ENCODE assay signal across 1 cellular context in genomic region chr3:10026084-10026890, GRCh38.
A peak's percentile ranks its signal among the peaks of the same experiment; 100 is the strongest.
TF ChIP-seq lines count a peak whose summit lies in the region.

FANCD2 (plus strand) TSS chr3:10026437; CDS start chr3:10028658, 2,221 bp downstream.

TF ChIP-seq in HepG2, 621 proteins besides CTCF, POLR2A, EP300 and RAD21 (continued from another document and continues in another):
- TF ChIP-seq, protein P1, sequence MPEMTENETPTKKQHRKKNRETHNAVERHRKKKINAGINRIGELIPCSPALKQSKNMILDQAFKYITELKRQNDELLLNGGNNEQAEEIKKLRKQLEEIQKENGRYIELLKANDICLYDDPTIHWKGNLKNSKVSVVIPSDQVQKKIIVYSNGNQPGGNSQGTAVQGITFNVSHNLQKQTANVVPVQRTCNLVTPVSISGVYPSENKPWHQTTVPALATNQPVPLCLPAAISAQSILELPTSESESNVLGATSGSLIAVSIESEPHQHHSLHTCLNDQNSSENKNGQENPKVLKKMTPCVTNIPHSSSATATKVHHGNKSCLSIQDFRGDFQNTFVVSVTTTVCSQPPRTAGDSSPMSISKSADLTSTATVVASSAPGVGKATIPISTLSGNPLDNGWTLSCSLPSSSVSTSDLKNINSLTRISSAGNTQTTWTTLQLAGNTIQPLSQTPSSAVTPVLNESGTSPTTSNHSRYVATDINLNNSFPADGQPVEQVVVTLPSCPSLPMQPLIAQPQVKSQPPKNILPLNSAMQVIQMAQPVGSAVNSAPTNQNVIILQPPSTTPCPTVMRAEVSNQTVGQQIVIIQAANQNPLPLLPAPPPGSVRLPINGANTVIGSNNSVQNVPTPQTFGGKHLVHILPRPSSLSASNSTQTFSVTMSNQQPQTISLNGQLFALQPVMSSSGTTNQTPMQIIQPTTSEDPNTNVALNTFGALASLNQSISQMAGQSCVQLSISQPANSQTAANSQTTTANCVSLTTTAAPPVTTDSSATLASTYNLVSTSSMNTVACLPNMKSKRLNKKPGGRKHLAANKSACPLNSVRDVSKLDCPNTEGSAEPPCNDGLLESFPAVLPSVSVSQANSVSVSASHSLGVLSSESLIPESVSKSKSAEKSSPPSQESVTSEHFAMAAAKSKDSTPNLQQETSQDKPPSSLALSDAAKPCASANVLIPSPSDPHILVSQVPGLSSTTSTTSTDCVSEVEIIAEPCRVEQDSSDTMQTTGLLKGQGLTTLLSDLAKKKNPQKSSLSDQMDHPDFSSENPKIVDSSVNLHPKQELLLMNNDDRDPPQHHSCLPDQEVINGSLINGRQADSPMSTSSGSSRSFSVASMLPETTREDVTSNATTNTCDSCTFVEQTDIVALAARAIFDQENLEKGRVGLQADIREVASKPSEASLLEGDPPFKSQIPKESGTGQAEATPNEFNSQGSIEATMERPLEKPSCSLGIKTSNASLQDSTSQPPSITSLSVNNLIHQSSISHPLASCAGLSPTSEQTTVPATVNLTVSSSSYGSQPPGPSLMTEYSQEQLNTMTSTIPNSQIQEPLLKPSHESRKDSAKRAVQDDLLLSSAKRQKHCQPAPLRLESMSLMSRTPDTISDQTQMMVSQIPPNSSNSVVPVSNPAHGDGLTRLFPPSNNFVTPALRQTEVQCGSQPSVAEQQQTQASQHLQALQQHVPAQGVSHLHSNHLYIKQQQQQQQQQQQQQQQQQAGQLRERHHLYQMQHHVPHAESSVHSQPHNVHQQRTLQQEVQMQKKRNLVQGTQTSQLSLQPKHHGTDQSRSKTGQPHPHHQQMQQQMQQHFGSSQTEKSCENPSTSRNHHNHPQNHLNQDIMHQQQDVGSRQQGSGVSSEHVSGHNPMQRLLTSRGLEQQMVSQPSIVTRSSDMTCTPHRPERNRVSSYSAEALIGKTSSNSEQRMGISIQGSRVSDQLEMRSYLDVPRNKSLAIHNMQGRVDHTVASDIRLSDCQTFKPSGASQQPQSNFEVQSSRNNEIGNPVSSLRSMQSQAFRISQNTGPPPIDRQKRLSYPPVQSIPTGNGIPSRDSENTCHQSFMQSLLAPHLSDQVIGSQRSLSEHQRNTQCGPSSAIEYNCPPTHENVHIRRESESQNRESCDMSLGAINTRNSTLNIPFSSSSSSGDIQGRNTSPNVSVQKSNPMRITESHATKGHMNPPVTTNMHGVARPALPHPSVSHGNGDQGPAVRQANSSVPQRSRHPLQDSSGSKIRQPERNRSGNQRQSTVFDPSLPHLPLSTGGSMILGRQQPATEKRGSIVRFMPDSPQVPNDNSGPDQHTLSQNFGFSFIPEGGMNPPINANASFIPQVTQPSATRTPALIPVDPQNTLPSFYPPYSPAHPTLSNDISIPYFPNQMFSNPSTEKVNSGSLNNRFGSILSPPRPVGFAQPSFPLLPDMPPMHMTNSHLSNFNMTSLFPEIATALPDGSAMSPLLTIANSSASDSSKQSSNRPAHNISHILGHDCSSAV (CRISPR knock-in tag; IDR thresholded peaks at IDR 0.05; ENCODE audit: borderline replicate concordance) = no peak
- TF ChIP-seq ZNF253 (CRISPR knock-in tag; IDR thresholded peaks at IDR 0.05; ENCODE audit: borderline replicate concordance) (peak; percentile 98), ZNF207 (IDR thresholded peaks at IDR 0.05; ENCODE audit: borderline replicate concordance) (no peak), ZBTB34 (CRISPR knock-in tag; IDR thresholded peaks at IDR 0.05) (peak; percentile 45; the same call in 1 of the 2 replicates), ZSCAN12 (CRISPR knock-in tag; IDR thresholded peaks at IDR 0.05) (no peak), GTF3A (CRISPR knock-in tag; conservative IDR thresholded peaks at IDR 0.05) (peak; percentile 55; the same call in 1 of the 2 replicates), HINFP (CRISPR knock-in tag; IDR thresholded peaks at IDR 0.05; ENCODE audit: low read depth) (peak; percentile 62; the same call in 1 of the 2 replicates), ADNP (CRISPR knock-in tag; IDR thresholded peaks at IDR 0.05) (no peak), SNRNP70 (IDR thresholded peaks at IDR 0.05; ENCODE audit: low read depth, low read length) (no peak), ZNF619 (CRISPR knock-in tag; IDR thresholded peaks at IDR 0.05) (peak; percentile 53; the same call in 1 of the 2 replicates), TBX3 (IDR thresholded peaks at IDR 0.05; ENCODE audit: borderline replicate concordance) (no peak), ARNTL (CRISPR knock-in tag; IDR thresholded peaks at IDR 0.05) (peak; percentile 52; the same call in 1 of the 2 replicates), PRMT3 (CRISPR knock-in tag; IDR thresholded peaks at IDR 0.05; ENCODE audit: borderline replicate concordance, low read depth) (peak; percentile 42; the same call in 1 of the 2 replicates), JARID2 (CRISPR knock-in tag; IDR thresholded peaks at IDR 0.05; ENCODE audit: insufficient replicate concordance) (no peak), RARA (CRISPR knock-in tag; IDR thresholded peaks at IDR 0.05) (no peak), ZSCAN31 (CRISPR knock-in tag; IDR thresholded peaks at IDR 0.05; ENCODE audit: low read depth) (peak; percentile 96), POLR2AphosphoS2 (IDR thresholded peaks at IDR 0.05; ENCODE audit: low read depth, low read length) (no peak), ZNF33B (CRISPR knock-in tag; IDR thresholded peaks at IDR 0.05) (no peak), ZNF510 (CRISPR knock-in tag; IDR thresholded peaks at IDR 0.05; ENCODE audit: low read depth) (peak; percentile 73; the same call in 1 of the 2 replicates), SNAPC5 (CRISPR knock-in tag; IDR thresholded peaks at IDR 0.05; ENCODE audit: borderline replicate concordance) (peak; percentile 86), KLF9 (CRISPR knock-in tag; IDR thresholded peaks at IDR 0.05; ENCODE audit: low read depth) (0 out of 2 replicates have a peak, but pooled peaks have one; percentile 74)
- TF ChIP-seq, protein P2, sequence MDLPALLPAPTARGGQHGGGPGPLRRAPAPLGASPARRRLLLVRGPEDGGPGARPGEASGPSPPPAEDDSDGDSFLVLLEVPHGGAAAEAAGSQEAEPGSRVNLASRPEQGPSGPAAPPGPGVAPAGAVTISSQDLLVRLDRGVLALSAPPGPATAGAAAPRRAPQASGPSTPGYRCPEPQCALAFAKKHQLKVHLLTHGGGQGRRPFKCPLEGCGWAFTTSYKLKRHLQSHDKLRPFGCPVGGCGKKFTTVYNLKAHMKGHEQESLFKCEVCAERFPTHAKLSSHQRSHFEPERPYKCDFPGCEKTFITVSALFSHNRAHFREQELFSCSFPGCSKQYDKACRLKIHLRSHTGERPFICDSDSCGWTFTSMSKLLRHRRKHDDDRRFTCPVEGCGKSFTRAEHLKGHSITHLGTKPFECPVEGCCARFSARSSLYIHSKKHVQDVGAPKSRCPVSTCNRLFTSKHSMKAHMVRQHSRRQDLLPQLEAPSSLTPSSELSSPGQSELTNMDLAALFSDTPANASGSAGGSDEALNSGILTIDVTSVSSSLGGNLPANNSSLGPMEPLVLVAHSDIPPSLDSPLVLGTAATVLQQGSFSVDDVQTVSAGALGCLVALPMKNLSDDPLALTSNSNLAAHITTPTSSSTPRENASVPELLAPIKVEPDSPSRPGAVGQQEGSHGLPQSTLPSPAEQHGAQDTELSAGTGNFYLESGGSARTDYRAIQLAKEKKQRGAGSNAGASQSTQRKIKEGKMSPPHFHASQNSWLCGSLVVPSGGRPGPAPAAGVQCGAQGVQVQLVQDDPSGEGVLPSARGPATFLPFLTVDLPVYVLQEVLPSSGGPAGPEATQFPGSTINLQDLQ (CRISPR knock-in tag; IDR thresholded peaks at IDR 0.05) = peak; percentile 81; the same call in 1 of the 2 replicates
- TF ChIP-seq, protein P3, sequence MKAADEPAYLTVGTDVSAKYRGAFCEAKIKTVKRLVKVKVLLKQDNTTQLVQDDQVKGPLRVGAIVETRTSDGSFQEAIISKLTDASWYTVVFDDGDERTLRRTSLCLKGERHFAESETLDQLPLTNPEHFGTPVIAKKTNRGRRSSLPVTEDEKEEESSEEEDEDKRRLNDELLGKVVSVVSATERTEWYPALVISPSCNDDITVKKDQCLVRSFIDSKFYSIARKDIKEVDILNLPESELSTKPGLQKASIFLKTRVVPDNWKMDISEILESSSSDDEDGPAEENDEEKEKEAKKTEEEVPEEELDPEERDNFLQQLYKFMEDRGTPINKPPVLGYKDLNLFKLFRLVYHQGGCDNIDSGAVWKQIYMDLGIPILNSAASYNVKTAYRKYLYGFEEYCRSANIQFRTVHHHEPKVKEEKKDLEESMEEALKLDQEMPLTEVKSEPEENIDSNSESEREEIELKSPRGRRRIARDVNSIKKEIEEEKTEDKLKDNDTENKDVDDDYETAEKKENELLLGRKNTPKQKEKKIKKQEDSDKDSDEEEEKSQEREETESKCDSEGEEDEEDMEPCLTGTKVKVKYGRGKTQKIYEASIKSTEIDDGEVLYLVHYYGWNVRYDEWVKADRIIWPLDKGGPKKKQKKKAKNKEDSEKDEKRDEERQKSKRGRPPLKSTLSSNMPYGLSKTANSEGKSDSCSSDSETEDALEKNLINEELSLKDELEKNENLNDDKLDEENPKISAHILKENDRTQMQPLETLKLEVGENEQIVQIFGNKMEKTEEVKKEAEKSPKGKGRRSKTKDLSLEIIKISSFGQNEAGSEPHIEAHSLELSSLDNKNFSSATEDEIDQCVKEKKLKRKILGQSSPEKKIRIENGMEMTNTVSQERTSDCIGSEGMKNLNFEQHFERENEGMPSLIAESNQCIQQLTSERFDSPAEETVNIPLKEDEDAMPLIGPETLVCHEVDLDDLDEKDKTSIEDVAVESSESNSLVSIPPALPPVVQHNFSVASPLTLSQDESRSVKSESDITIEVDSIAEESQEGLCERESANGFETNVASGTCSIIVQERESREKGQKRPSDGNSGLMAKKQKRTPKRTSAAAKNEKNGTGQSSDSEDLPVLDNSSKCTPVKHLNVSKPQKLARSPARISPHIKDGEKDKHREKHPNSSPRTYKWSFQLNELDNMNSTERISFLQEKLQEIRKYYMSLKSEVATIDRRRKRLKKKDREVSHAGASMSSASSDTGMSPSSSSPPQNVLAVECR (CRISPR knock-in tag; IDR thresholded peaks at IDR 0.05; ENCODE audit: borderline replicate concordance) = peak; percentile 100
- TF ChIP-seq, protein P4, sequence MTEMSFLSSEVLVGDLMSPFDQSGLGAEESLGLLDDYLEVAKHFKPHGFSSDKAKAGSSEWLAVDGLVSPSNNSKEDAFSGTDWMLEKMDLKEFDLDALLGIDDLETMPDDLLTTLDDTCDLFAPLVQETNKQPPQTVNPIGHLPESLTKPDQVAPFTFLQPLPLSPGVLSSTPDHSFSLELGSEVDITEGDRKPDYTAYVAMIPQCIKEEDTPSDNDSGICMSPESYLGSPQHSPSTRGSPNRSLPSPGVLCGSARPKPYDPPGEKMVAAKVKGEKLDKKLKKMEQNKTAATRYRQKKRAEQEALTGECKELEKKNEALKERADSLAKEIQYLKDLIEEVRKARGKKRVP (CRISPR knock-in tag; IDR thresholded peaks at IDR 0.05) = peak in 1 of 2 experiments; percentile 86; a peak in 2 of 4 replicates
- TF ChIP-seq, protein P5, sequence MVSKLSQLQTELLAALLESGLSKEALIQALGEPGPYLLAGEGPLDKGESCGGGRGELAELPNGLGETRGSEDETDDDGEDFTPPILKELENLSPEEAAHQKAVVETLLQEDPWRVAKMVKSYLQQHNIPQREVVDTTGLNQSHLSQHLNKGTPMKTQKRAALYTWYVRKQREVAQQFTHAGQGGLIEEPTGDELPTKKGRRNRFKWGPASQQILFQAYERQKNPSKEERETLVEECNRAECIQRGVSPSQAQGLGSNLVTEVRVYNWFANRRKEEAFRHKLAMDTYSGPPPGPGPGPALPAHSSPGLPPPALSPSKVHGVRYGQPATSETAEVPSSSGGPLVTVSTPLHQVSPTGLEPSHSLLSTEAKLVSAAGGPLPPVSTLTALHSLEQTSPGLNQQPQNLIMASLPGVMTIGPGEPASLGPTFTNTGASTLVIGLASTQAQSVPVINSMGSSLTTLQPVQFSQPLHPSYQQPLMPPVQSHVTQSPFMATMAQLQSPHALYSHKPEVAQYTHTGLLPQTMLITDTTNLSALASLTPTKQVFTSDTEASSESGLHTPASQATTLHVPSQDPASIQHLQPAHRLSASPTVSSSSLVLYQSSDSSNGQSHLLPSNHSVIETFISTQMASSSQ (IDR thresholded peaks at IDR 0.05; ENCODE audit: low read depth) = no peak
- TF ChIP-seq, protein P5 (CRISPR knock-in tag; IDR thresholded peaks at IDR 0.05; ENCODE audit: borderline replicate concordance) = peak; percentile 75
- TF ChIP-seq, protein P6, sequence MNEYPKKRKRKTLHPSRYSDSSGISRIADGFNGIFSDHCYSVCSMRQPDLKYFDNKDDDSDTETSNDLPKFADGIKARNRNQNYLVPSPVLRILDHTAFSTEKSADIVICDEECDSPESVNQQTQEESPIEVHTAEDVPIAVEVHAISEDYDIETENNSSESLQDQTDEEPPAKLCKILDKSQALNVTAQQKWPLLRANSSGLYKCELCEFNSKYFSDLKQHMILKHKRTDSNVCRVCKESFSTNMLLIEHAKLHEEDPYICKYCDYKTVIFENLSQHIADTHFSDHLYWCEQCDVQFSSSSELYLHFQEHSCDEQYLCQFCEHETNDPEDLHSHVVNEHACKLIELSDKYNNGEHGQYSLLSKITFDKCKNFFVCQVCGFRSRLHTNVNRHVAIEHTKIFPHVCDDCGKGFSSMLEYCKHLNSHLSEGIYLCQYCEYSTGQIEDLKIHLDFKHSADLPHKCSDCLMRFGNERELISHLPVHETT (CRISPR knock-in tag; conservative IDR thresholded peaks at IDR 0.05) = peak; percentile 72
